Comparison of ENCODE assay signal across 8 cellular contexts in genomic region chr3:45145681-45146614, GRCh38. TPM values are rescaled to one million over a fixed set of nuclear protein-coding genes. Genes with fewer than 3 reads are reported as not detected.
DNase-seq lines count a peak whose midpoint lies in the region; ATAC-seq and TF ChIP-seq lines count a peak whose summit lies in the region.

Gene CDCP1 (minus strand): TSS chr3:45146378. CDS start chr3:45146287, 91 bp downstream.

- in situ Hi-C loops in IMR-90 (cut with MboI; ENCODE audit: low sequenced_read_pairs), result no loop called here

- peak within 1 kb of the TSS in 1 of 5 experiments; percentile 68 for H3K27ac Mint-ChIP-seq in brain

- H3K9ac ChIP-seq in IMR-90 (ENCODE audit: low read depth, low read length) (peak within 1 kb of the TSS; percentile 61), subcutaneous abdominal adipose tissue (ENCODE audit: low read length in 5 of 5) (peak within 1 kb of the TSS in 1 of 5 donors; percentile 32)

- peak within 1 kb of the TSS; percentile 66 for H3K4me2 ChIP-seq in IMR-90 (ENCODE audit: low read depth, low read length)

- H3K9me3 ChIP-seq in IMR-90 (ENCODE audit: control insufficient read depth, insufficient read depth, low read length) (peaks cover 2% of the 10 kb centered on the region), subcutaneous abdominal adipose tissue (ENCODE audit: control insufficient read depth in 5 of 5, low read length in 5 of 5) (peaks cover 0 to 3% (median 2%) of the 10 kb centered on the region in 5 donors), MG63 (no peaks in the 10 kb centered on the region; the same call in 1 of the 2 replicates)

- peaks cover 13% of the 10 kb centered on the region for H3K4me1 Mint-ChIP-seq in brain

- H3K27me3 ChIP-seq in IMR-90 (ENCODE audit: control insufficient read depth, insufficient read depth, low read length) (peaks cover 9% of the 10 kb centered on the region; the same call in 1 of the 2 replicates), subcutaneous abdominal adipose tissue (ENCODE audit: control insufficient read depth in 5 of 5, insufficient read depth in 4 of 5, low read length in 5 of 5) (peaks cover 21 to 28% (median 26%) of the 10 kb centered on the region in 5 donors), MG63 (no peaks in the 10 kb centered on the region)

- H3K36me3 Mint-ChIP-seq in brain, result no peaks in the 10 kb centered on the region

- CTCF ChIA-PET in IMR-90 (lab: Yijun Ruan, JAX), result no interaction called here

- 1% methylated on average over 30 of the region's 92 CpGs; no CpG with 5 or more reads in 1 of the 2 experiments for WGBS in IMR-90 (ENCODE audit: extremely low coverage in 2 of 2, insufficient read length in 1 of 2), 2 experiments

- peak within 1 kb of the TSS; percentile 79 to 91 for H4K8ac ChIP-seq in IMR-90 (ENCODE audit: low read depth in 2 of 2, low read length in 2 of 2)

- peaks cover 5% of the 10 kb centered on the region for H3K4me1 ChIP-seq in IMR-90 (ENCODE audit: control insufficient read depth, insufficient read depth, low read length)
- H3K4me1 ChIP-seq in subcutaneous abdominal adipose tissue (ENCODE audit: control insufficient read depth in 5 of 5, insufficient read depth in 5 of 5, low read length in 5 of 5), result peaks cover 0 to 16% (median 11%) of the 10 kb centered on the region in 5 donors

- no TSS peak for BruUV-seq in IMR-90 (replicated peaks; lab: Mats Ljungman, UMichigan)

- TF ChIP-seq RAD21 in IMR-90 (IDR thresholded peaks at IDR 0.05; ENCODE audit: low read length), result no peak

- peak within 1 kb of the TSS; percentile 52 for H2AK9ac ChIP-seq in IMR-90 (replicated peaks; ENCODE audit: low read depth, low read length, poor library complexity)

- H3K9me3 Mint-ChIP-seq in brain, result peaks cover 8 to 25% (median 15%) of the 10 kb centered on the region in 5 experiments

- intact Hi-C loops in IMR-90 (cut with micrococcal nuclease), result no loop called here
- intact Hi-C loops in left colon (cut with DNase I, micrococcal nuclease), result no loop called here

- H2BK15ac ChIP-seq in IMR-90 (ENCODE audit: low read depth, low read length), result peak within 1 kb of the TSS; percentile 93

- H2AK5ac ChIP-seq in IMR-90 (ENCODE audit: low read depth, low read length), result peak within 1 kb of the TSS; percentile 69

- peak; percentile 79 for DNase-seq in COLO668 (lab: John Stamatoyannopoulos, UW; ENCODE audit: unreplicated experiment)
- no peak for DNase-seq in IMR-90
- DNase-seq in left colon, result peak; percentile 75 to 77
- DNase-seq in MG63, result no peak
- DNase-seq in activated CD4-positive, alpha-beta T cell treated with anti-CD3 and anti-CD28 coated beads, Interleukin-2, amount 50 U/mL, for 1 hour, result no peak

- peaks cover 14 to 15% of the 10 kb centered on the region in 2 experiments; a peak in 3 of 4 replicates for H3K79me1 ChIP-seq in IMR-90 (ENCODE audit: low read depth in 1 of 2, low read length in 2 of 2)

- POLR2A ChIA-PET in IMR-90 (lab: Charles Lee; ENCODE audit: unreplicated experiment), result no interaction called here

- peak within 1 kb of the TSS; percentile 49 for H2BK5ac ChIP-seq in IMR-90 (ENCODE audit: low read depth, low read length, poor library complexity, severe bottlenecking)

- peak within 1 kb of the TSS; percentile 34 for H3K4ac ChIP-seq in IMR-90 (ENCODE audit: low read depth, low read length)

- peak within 1 kb of the TSS; percentile 83 for H4K91ac ChIP-seq in IMR-90 (ENCODE audit: insufficient read depth, low read depth, low read length)

- no peaks in the 10 kb centered on the region for H4K20me1 ChIP-seq in IMR-90 (ENCODE audit: insufficient read depth, low read length)

- H3K4me3 Mint-ChIP-seq in brain, result peak within 1 kb of the TSS; percentile 72 to 88 (median 82)

- ATAC-seq in IMR-90 (ENCODE audit: low read depth) (peak; percentile 56), left colon (peak; percentile 94), HG02981 (IDR thresholded peaks at IDR 0.05; ENCODE audit: unreplicated experiment) (no peak)

- peak within 1 kb of the TSS; percentile 54 for H3K14ac ChIP-seq in IMR-90 (replicated peaks; ENCODE audit: low read depth, low read length)

- H4K5ac ChIP-seq in IMR-90 (ENCODE audit: low read depth, low read length), result peak within 1 kb of the TSS; percentile 39

- H3K4me3 ChIP-seq in IMR-90 (ENCODE audit: insufficient read depth, low read depth, low read length) (peak within 1 kb of the TSS; percentile 46), subcutaneous abdominal adipose tissue (ENCODE audit: low read depth in 1 of 5, low read length in 5 of 5) (peak within 1 kb of the TSS; percentile 43 to 58 (median 53)), MG63 (no peak within 1 kb of the TSS)

- H3K27ac ChIP-seq in IMR-90 (ENCODE audit: insufficient read depth, low read length), result peak within 1 kb of the TSS; percentile 8
- no peak within 1 kb of the TSS for H3K27ac ChIP-seq in subcutaneous abdominal adipose tissue (ENCODE audit: low read depth, low read length)

- H3K27me3 Mint-ChIP-seq in brain, result peaks cover 77% of the 10 kb centered on the region

- TF ChIP-seq CTCF in IMR-90 (conservative IDR thresholded peaks at IDR 0.05; ENCODE audit: low read depth, low read length) (no peak), brain (conservative IDR thresholded peaks at IDR 0.05) (no peak)

- peaks cover 3% of the 10 kb centered on the region; the same call in 1 of the 2 replicates for H3K9me1 ChIP-seq in IMR-90 (ENCODE audit: insufficient read depth, low read length)

- H2BK20ac ChIP-seq in IMR-90 (ENCODE audit: low read depth, low read length), result peak within 1 kb of the TSS; percentile 50

- peak within 1 kb of the TSS; percentile 54 for H2BK120ac ChIP-seq in IMR-90 (ENCODE audit: low read depth, low read length)

- no peaks in the 10 kb centered on the region for H3K36me3 ChIP-seq in IMR-90 (ENCODE audit: control insufficient read depth, insufficient read depth, low read length)
- no peaks in the 10 kb centered on the region for H3K36me3 ChIP-seq in subcutaneous abdominal adipose tissue (ENCODE audit: control insufficient read depth in 5 of 5, insufficient read depth in 5 of 5, low read length in 5 of 5)
- no peaks in the 10 kb centered on the region for H3K36me3 ChIP-seq in MG63

- H3K23ac ChIP-seq in IMR-90 (ENCODE audit: low read depth, low read length), result peak within 1 kb of the TSS; percentile 90

- H2AFZ ChIP-seq in IMR-90 (replicated peaks; ENCODE audit: low read length, poor library complexity), result peak within 1 kb of the TSS; percentile 93

- TF ChIP-seq POLR2A in IMR-90 (IDR thresholded peaks at IDR 0.05; ENCODE audit: low read depth, low read length), result no peak

- H3K18ac ChIP-seq in IMR-90 (ENCODE audit: low read depth, low read length), result peak within 1 kb of the TSS; percentile 14

- dilution Hi-C loops in IMR-90 (cut with HindIII; ENCODE audit: low sequenced_read_pairs, unreplicated experiment), result no loop called here

- H3K56ac ChIP-seq in IMR-90 (ENCODE audit: extremely low read depth, insufficient read depth, low read length), result no peak within 1 kb of the TSS

TF ChIP-seq in IMR-90, 13 proteins besides CTCF, POLR2A, EP300 and RAD21:
- TF ChIP-seq MXI1 (IDR thresholded peaks at IDR 0.05; ENCODE audit: borderline replicate concordance, low read depth, low read length) (no peak), BHLHE40 (IDR thresholded peaks at IDR 0.05; ENCODE audit: low read depth, low read length) (peak; percentile 55; the same call in 1 of the 2 replicates)

RNA-seq across cellular contexts. Expression of gene CDCP1, which starts in this region (rescaled TPM):
- 2.5 TPM in 2 replicates for total RNA-seq in IMR-90 (2012; rRNA removed)
- polyA plus RNA-seq in IMR-90 (2012; rRNA removed), result 3.1 and 3.8 TPM in 2 replicates
- polyA plus RNA-seq in IMR-90 (2012; cell fraction: cytosol; rRNA removed), result 1.6 and 3.5 TPM in 2 replicates
- polyA plus RNA-seq in IMR-90 (2012; cell fraction: nucleus; rRNA removed; ENCODE audit: low replicate concordance), result 1.5 and 3.9 TPM in 2 replicates
- 0.93 TPM for polyA plus RNA-seq in brain (ENCODE audit: insufficient read depth, low read depth, low replicate concordance)
- total RNA-seq in left colon, result 10 to 100 TPM; 89.3 to 97.0 TPM
- 0.03 and 1.3 TPM in 2 replicates for total RNA-seq in MG63 (2014; rRNA removed; shearing (Covaris generic); ENCODE audit: low replicate concordance)

Comparison
In these comparisons a context has a peak if more than half of its experiments do, and no peak if none do; other contexts are left out.
1. RNA of gene CDCP1 (total RNA-seq): 89.3 to 97.0 TPM in left colon; 2.5 TPM in IMR-90 and 0.03 to 1.3 TPM in MG63; every median in the first group is over 10 times any median in the second.
2. DNase-seq: peak in COLO668 (single experiment) and left colon (2 of 2); none in IMR-90 (single experiment), MG63 (single experiment) and activated CD4-positive, alpha-beta T cell treated with anti-CD3 and anti-CD28 coated beads, Interleukin-2, amount 50 U/mL, for 1 hour (single experiment).